In genomic region chr1:75126611-75127101, GRCh38 we compare ENCODE assay signal across 32 cellular contexts. TPM values are rescaled to one million over a fixed set of nuclear protein-coding genes. Genes with fewer than 3 reads are reported as not detected.
"Had no signal": no experiment of that assay in that cellular context is flagged by ENCODE, and none has a peak within 500 bp of the region (broad histone marks: within the 10 kb centered on the region; RNA-seq: fewer than 3 reads in every experiment).

No MANE protein-coding gene starts in this region.

- H3K27me3 ChIP-seq: ovary had no signal

- H2AFZ ChIP-seq: parathyroid adenoma had no signal

- H3K4me3 Mint-ChIP-seq: natural killer cell treated with Interleukin-12 subunit alpha and Interleukin-12 subunit beta and Interleukin-15 and Interleukin-18, amount 100 ng/mL, for 72 hours; nephron progenitor cell; neural crest cell; stimulated activated effector memory CD8-positive, alpha-beta T cell treated with anti-CD3 and anti-CD28 coated beads, Interleukin-12 subunit alpha, Interleukin-12 subunit beta, amount 100 ng/mL, for 72 hours; stimulated activated naive B cell treated with anti-CD40 and anti-IgM and Interleukin-4, amounts not matched to agents 10 μg/mL and 1 μg/mL and 100 μg/mL, for 72 hours; stimulated activated naive CD8-positive, alpha-beta T cell treated with anti-CD3 and anti-CD28 coated beads, Interleukin-15, Interleukin-2, amounts not matched to agents 100 ng/mL and 50 ng/mL, for 24 hours had no signal

- H3K4me1 ChIP-seq: parathyroid adenoma, psoas muscle, right lobe of liver, thyroid gland, upper lobe of left lung, vagina had no signal

- H3K36me3 ChIP-seq: neutrophil, ovary, right lobe of liver, sigmoid colon, stomach, thoracic aorta, thyroid gland, tibial nerve, upper lobe of left lung, vagina had no signal

- H3K36me3 Mint-ChIP-seq: stimulated activated effector memory CD8-positive, alpha-beta T cell treated with anti-CD3 and anti-CD28 coated beads, Interleukin-12 subunit alpha, Interleukin-12 subunit beta, amount 100 ng/mL, for 72 hours had no signal

- H3K27ac ChIP-seq: neutrophil, ovary, parathyroid adenoma, psoas muscle, right lobe of liver, sigmoid colon, stomach, thoracic aorta, thyroid gland, tibial nerve, upper lobe of left lung, vagina had no signal

- H3K9me3 ChIP-seq: neutrophil, ovary, psoas muscle, right lobe of liver, thoracic aorta, thyroid gland, tibial nerve, vagina had no signal

- ATAC-seq: natural killer cell treated with Interleukin-12 subunit alpha and Interleukin-12 subunit beta and Interleukin-15 and Interleukin-18, amount 100 ng/mL, for 72 hours; psoas muscle; right cardiac atrium; right lobe of liver; stimulated activated effector memory CD8-positive, alpha-beta T cell treated with anti-CD3 and anti-CD28 coated beads, Interleukin-12 subunit alpha, Interleukin-12 subunit beta, amount 100 ng/mL, for 72 hours; stimulated activated naive B cell treated with anti-CD40 and anti-IgM and Interleukin-4, amounts not matched to agents 10 μg/mL and 1 μg/mL and 100 μg/mL, for 72 hours had no signal

- H3K27ac Mint-ChIP-seq: natural killer cell treated with Interleukin-12 subunit alpha and Interleukin-12 subunit beta and Interleukin-15 and Interleukin-18, amount 100 ng/mL, for 72 hours; nephron progenitor cell; progenitor cell of endocrine pancreas; stimulated activated effector memory CD8-positive, alpha-beta T cell treated with anti-CD3 and anti-CD28 coated beads, Interleukin-12 subunit alpha, Interleukin-12 subunit beta, amount 100 ng/mL, for 72 hours; stimulated activated naive B cell treated with anti-CD40 and anti-IgM and Interleukin-4, amounts not matched to agents 10 μg/mL and 1 μg/mL and 100 μg/mL, for 72 hours; stimulated activated naive CD8-positive, alpha-beta T cell treated with anti-CD3 and anti-CD28 coated beads, Interleukin-15, Interleukin-2, amounts not matched to agents 100 ng/mL and 50 ng/mL, for 24 hours had no signal

- H3K79me2 ChIP-seq: parathyroid adenoma had no signal

- H3K4me3 ChIP-seq: ovary, psoas muscle, right lobe of liver, sigmoid colon, stomach, thoracic aorta, thyroid gland, tibial nerve, upper lobe of left lung, vagina had no signal

- H3K4me1 Mint-ChIP-seq: stimulated activated effector memory CD8-positive, alpha-beta T cell treated with anti-CD3 and anti-CD28 coated beads, Interleukin-12 subunit alpha, Interleukin-12 subunit beta, amount 100 ng/mL, for 72 hours; stimulated activated naive B cell treated with anti-CD40 and anti-IgM and Interleukin-4, amounts not matched to agents 10 μg/mL and 1 μg/mL and 100 μg/mL, for 72 hours had no signal

- H3K9me3 Mint-ChIP-seq: neural crest cell had no signal

- DNase-seq: nephron progenitor cell; nucleus accumbens; ovary; psoas muscle; right cardiac atrium; right lobe of liver; sigmoid colon; small intestine; stimulated activated CD4-positive, alpha-beta T cell treated with anti-CD3 and anti-CD28 coated beads, Interleukin-15, amount 100 ng/mL, for 24 hours; stimulated activated CD4-positive, alpha-beta T cell treated with anti-CD3 and anti-CD28 coated beads, Interleukin-2, amount 100 ng/mL, for 24 hours; stimulated activated CD4-positive, alpha-beta T cell treated with anti-CD3 and anti-CD28 coated beads, Interleukin-2, amount 100 ng/mL, for 48 hours; stimulated activated CD4-positive, alpha-beta T cell treated with anti-CD3 and anti-CD28 coated beads, Interleukin-4, amount 100 ng/mL, for 24 hours; stimulated activated naive B cell treated with anti-CD40 and anti-IgM and Interleukin-4, amounts not matched to agents 10 μg/mL and 1 μg/mL and 100 μg/mL, for 72 hours; stimulated activated naive CD4-positive, alpha-beta T cell treated with Interleukin-2 at 50 U/mL for 16 hours; stomach; thyroid gland; trophoblast cell; upper lobe of left lung had no signal

RNA-seq across cellular contexts. Expression of gene LHX8, which starts 7.5 kb away (rescaled TPM):
- total RNA-seq: natural killer cell treated with Interleukin-12 subunit alpha and Interleukin-12 subunit beta and Interleukin-15 and Interleukin-18, amount 100 ng/mL, for 72 hours; neural crest cell; omental fat pad; ovary; progenitor cell of endocrine pancreas; psoas muscle; renal cortical epithelial cell; right cardiac atrium; right lobe of liver; sigmoid colon; skeletal muscle tissue; stomach; subcutaneous adipose tissue; thoracic aorta; tibial nerve; upper lobe of left lung; vagina had no signal
